ENCODE assay signal across 9 cellular contexts in genomic region chrX:115650916-115651315, GRCh38.
A peak's percentile ranks its signal among the peaks of the same experiment; 100 is the strongest.
DNase-seq lines count a peak whose midpoint lies in the region; ATAC-seq and TF ChIP-seq lines count a peak whose summit lies in the region.
"Had no signal": no experiment of that assay in that cellular context is flagged by ENCODE, and none has a peak within 500 bp of the region (broad histone marks: within the 10 kb centered on the region; RNA-seq: fewer than 3 reads in every experiment).

No MANE protein-coding gene starts in this region.

- H3K4me3 ChIP-seq in HEK293 (ENCODE audit: low read depth, low read length) (no peak overlapping the region), iPS-18a (ENCODE audit: low read length) (peak overlapping the region; percentile 49), tibial artery (no peak overlapping the region)
- H3K4me3 ChIP-seq: BLaER1 treated with 17β-estradiol and CSF1 and Interleukin-3, amounts not matched to agents 10 nM and 100 nM had no signal

- no peaks in the 10 kb centered on the region for H3K4me1 Mint-ChIP-seq in activated naive CD8-positive, alpha-beta T cell treated with anti-CD3 and anti-CD28 coated beads, Interleukin-2, amount 50 U/mL, for 24 hours

- POLR2A ChIA-PET in HEK293 (lab: Yijun Ruan, JAX) = no interaction called here

- intact Hi-C loops in tibial artery (cut with DNase I; ENCODE audit: low total_unique reads) = loop anchor here (5.0 kb wide), 1 partner anchor 1489 kb away; no protein-coding TSS in a partner anchor

- H3K36me3 ChIP-seq in HEK293 (ENCODE audit: control insufficient read depth in 2 of 2, insufficient read depth in 1 of 2, low read length in 2 of 2) (peaks cover 20 to 61% of the 10 kb centered on the region in 2 experiments), iPS-18a (ENCODE audit: control insufficient read depth, low read depth, low read length) (peaks cover 40% of the 10 kb centered on the region), tibial artery (peaks cover 0 to 23% (median 0%) of the 10 kb centered on the region in 3 donors)

- no peak overlapping the region for H3K27ac ChIP-seq in HEK293 (ENCODE audit: extremely low read depth, low read depth, low read length)
- peak overlapping the region; percentile 90 for H3K27ac ChIP-seq in iPS-18a (ENCODE audit: low read length)
- peak overlapping the region in 1 of 2 donors; percentile 46 for H3K27ac ChIP-seq in tibial artery
- H3K27ac ChIP-seq: BLaER1 treated with 17β-estradiol and CSF1 and Interleukin-3, amounts not matched to agents 10 nM and 100 nM had no signal

- H3K4me1 ChIP-seq in HEK293 (ENCODE audit: control insufficient read depth, insufficient read depth, low read length) (no peaks in the 10 kb centered on the region), iPS-18a (ENCODE audit: control insufficient read depth, low read depth, low read length) (peaks cover 22% of the 10 kb centered on the region), tibial artery (peaks cover 0 to 37% (median 0%) of the 10 kb centered on the region in 4 donors)

- CTCF ChIA-PET in HEK293 (lab: Yijun Ruan, JAX) = interaction anchor here (0.9 to 3.1 kb wide), 7 partner anchors 16 to 316 kb away, joined by 3 to 13 read pairs (median 4); no protein-coding TSS in a partner anchor

- H3K27me3 Mint-ChIP-seq in activated naive CD8-positive, alpha-beta T cell treated with anti-CD3 and anti-CD28 coated beads, Interleukin-2, amount 50 U/mL, for 24 hours = no peaks in the 10 kb centered on the region

- ATAC-seq in activated naive CD8-positive, alpha-beta T cell treated with anti-CD3 and anti-CD28 coated beads, Interleukin-2, amount 50 U/mL, for 24 hours = no peak

- no peak overlapping the region for H3K27ac Mint-ChIP-seq in activated naive CD8-positive, alpha-beta T cell treated with anti-CD3 and anti-CD28 coated beads, Interleukin-2, amount 50 U/mL, for 24 hours

- H3K9me3 ChIP-seq in HEK293 (ENCODE audit: control insufficient read depth, insufficient read depth, low read depth, low read length) (no peaks in the 10 kb centered on the region), iPS-18a (ENCODE audit: control insufficient read depth, low read depth, low read length) (no peaks in the 10 kb centered on the region), tibial artery (no peaks in the 10 kb centered on the region)
- H3K9me3 ChIP-seq: BLaER1 treated with 17β-estradiol and CSF1 and Interleukin-3, amounts not matched to agents 10 nM and 100 nM had no signal

- TF ChIP-seq CTCF in HEK293 (tag by site-specific recombination; IDR thresholded peaks at IDR 0.05) (peak; percentile 70; the same call in 1 of the 2 replicates), tibial artery (IDR thresholded peaks at IDR 0.05) (peak; percentile 25 to 38), GM20000 (IDR thresholded peaks at IDR 0.05; ENCODE audit: extremely low read depth, missing control alignments) (no peak)

- H3K27me3 ChIP-seq in iPS-18a (ENCODE audit: control insufficient read depth, insufficient read depth, low read length) (no peaks in the 10 kb centered on the region), tibial artery (no peaks in the 10 kb centered on the region)

- H3K9me3 Mint-ChIP-seq in activated naive CD8-positive, alpha-beta T cell treated with anti-CD3 and anti-CD28 coated beads, Interleukin-2, amount 50 U/mL, for 24 hours = no peaks in the 10 kb centered on the region

- H3K9ac ChIP-seq in iPS-18a (ENCODE audit: low read length) = peak overlapping the region; percentile 73
- H3K9ac ChIP-seq: BLaER1 treated with 17β-estradiol and CSF1 and Interleukin-3, amounts not matched to agents 10 nM and 100 nM had no signal

- H3K36me3 Mint-ChIP-seq in activated naive CD8-positive, alpha-beta T cell treated with anti-CD3 and anti-CD28 coated beads, Interleukin-2, amount 50 U/mL, for 24 hours (ENCODE audit: low read depth) = no peaks in the 10 kb centered on the region

- DNase-seq in NOMO-1 treated with DMSO at 0.1 percent for 48 hours (lab: John Stamatoyannopoulos, UW; ENCODE audit: unreplicated experiment) = peak; percentile 23
- no peak for DNase-seq in NOMO-1 treated with dmso at 0.1 percent for 144 hours (lab: John Stamatoyannopoulos, UW; ENCODE audit: unreplicated experiment)
- peak; percentile 82 to 87 for DNase-seq in NCI-H2081 (lab: John Stamatoyannopoulos, UW)
- peak; percentile 5 for DNase-seq in activated naive CD8-positive, alpha-beta T cell treated with anti-CD3 and anti-CD28 coated beads, Interleukin-2, amount 50 U/mL, for 24 hours
- DNase-seq in tibial artery = no peak
- DNase-seq in GM20000 (ENCODE audit: low spot score) = no peak

- no peak overlapping the region for H3K4me3 Mint-ChIP-seq in activated naive CD8-positive, alpha-beta T cell treated with anti-CD3 and anti-CD28 coated beads, Interleukin-2, amount 50 U/mL, for 24 hours

TF ChIP-seq in HEK293, 187 proteins besides CTCF, POLR2A, EP300 and RAD21:
- no peak for TF ChIP-seq KLF17 (tag by site-specific recombination; IDR thresholded peaks at IDR 0.05)
- no peak for TF ChIP-seq ZNF16 (tag by site-specific recombination; IDR thresholded peaks at IDR 0.05; ENCODE audit: low read depth)
- TF ChIP-seq ZNF76 (tag by site-specific recombination; IDR thresholded peaks at IDR 0.05; ENCODE audit: borderline replicate concordance, low read depth) = no peak
- TF ChIP-seq ZFP41 (tag by site-specific recombination; IDR thresholded peaks at IDR 0.05; ENCODE audit: borderline replicate concordance) = no peak
- TF ChIP-seq GLIS1 (tag by site-specific recombination; IDR thresholded peaks at IDR 0.05) = 0 out of 2 replicates have a peak, but pooled peaks have one; percentile 44
- TF ChIP-seq ZNF211 (tag by site-specific recombination; IDR thresholded peaks at IDR 0.05; ENCODE audit: low read depth) = no peak
- TF ChIP-seq ZNF660 (tag by site-specific recombination; IDR thresholded peaks at IDR 0.05) = peak; percentile 73; the same call in 1 of the 2 replicates
- no peak for TF ChIP-seq ZNF324 (tag by site-specific recombination; IDR thresholded peaks at IDR 0.05)
- peak; percentile 54; the same call in 1 of the 2 replicates for TF ChIP-seq PATZ1 (tag by site-specific recombination; IDR thresholded peaks at IDR 0.05)
- peak; percentile 52; the same call in 1 of the 2 replicates for TF ChIP-seq ZBTB17 (tag by site-specific recombination; IDR thresholded peaks at IDR 0.05)
- TF ChIP-seq ZNF654 (tag by site-specific recombination; IDR thresholded peaks at IDR 0.05; ENCODE audit: low read depth) = peak; percentile 95
- no peak for TF ChIP-seq ZIC2 (tag by site-specific recombination; IDR thresholded peaks at IDR 0.05)
- no peak for TF ChIP-seq FEZF1 (tag by site-specific recombination; IDR thresholded peaks at IDR 0.05)
- no peak for TF ChIP-seq ZNF398 (tag by site-specific recombination; IDR thresholded peaks at IDR 0.05)
TF ChIP-seq in HEK293: peak in this region for 5.

Comparison
In these comparisons a context has a peak if more than half of its experiments do, and no peak if none do; other contexts are left out.
1. DNase-seq: peak in NOMO-1 treated with DMSO at 0.1 percent for 48 hours (single experiment), NCI-H2081 (2 of 2) and activated naive CD8-positive, alpha-beta T cell treated with anti-CD3 and anti-CD28 coated beads, Interleukin-2, amount 50 U/mL, for 24 hours (single experiment); none in NOMO-1 treated with dmso at 0.1 percent for 144 hours (single experiment), tibial artery (0 of 2) and GM20000 (single experiment).